ENCODE assay signal across 9 cellular contexts in the genomic region with DNA sequence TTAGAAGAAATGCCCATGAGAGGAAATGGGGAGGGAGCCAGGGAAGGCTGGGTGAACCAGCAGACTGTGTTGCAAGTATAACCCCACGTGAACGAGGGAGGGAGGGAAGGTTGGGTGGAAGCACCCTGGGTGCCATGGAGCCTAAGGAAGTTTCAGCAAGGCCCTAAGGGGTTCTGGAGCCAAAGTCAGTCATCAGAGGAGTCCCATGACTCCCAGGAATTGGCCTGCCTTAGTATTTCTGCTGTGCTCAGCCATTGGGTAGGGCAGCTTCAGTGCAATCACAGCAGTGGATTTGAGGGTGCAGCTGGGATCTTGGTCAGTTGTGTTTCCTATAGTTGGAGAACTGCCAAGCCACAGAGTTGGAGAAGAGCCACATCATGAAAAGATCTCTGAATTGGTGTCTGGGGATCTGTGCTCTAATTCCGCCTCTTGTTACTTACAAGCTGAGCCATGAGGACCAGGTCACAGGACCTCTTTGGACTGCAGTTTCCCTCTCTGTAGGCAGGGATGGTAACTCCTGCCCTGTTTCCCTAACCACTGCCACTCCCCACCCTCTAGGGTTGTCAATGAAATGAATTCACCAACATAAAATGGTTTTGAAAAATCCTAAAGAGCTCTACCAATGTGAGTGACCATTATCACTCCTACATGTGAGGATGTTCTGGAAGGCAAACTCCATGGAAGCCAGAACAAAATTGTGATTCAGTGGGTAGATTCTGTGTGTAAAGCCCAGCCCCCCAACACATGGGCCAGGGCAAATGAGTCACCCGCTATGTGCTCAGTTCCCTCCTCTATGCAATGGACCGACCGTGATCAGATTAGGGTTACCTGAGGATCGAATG.
DNase-seq lines count a peak whose midpoint lies in the region; FAIRE-seq and TF ChIP-seq lines count a peak whose summit lies in the region.
"Had no signal": no experiment of that assay in that cellular context is flagged by ENCODE, and none has a peak within 500 bp of the region (broad histone marks: within the 10 kb centered on the region; RNA-seq: fewer than 3 reads in every experiment).

No MANE protein-coding gene starts in this region.

- H3K36me3 ChIP-seq in bronchial epithelial cell (ENCODE audit: control insufficient read depth, insufficient read depth, low read length): no peaks in the 10 kb centered on the region

- no peak overlapping the region for H3K4me3 Mint-ChIP-seq in activated naive CD4-positive, alpha-beta T cell treated with anti-CD3 and anti-CD28 coated beads for 36 hours

- H3K27ac Mint-ChIP-seq in activated naive CD4-positive, alpha-beta T cell treated with anti-CD3 and anti-CD28 coated beads for 36 hours: no peak overlapping the region

- no peaks in the 10 kb centered on the region for H3K4me1 Mint-ChIP-seq in activated naive CD4-positive, alpha-beta T cell treated with anti-CD3 and anti-CD28 coated beads for 36 hours (ENCODE audit: low read depth)

- CTCF ChIA-PET in activated naive CD4-positive, alpha-beta T cell treated with anti-CD3 and anti-CD28 coated beads for 36 hours (lab: Charles Lee): no interaction called here

- no peaks in the 10 kb centered on the region for H3K36me3 Mint-ChIP-seq in activated naive CD4-positive, alpha-beta T cell treated with anti-CD3 and anti-CD28 coated beads for 36 hours (ENCODE audit: low read depth)

- peaks cover 3% of the 10 kb centered on the region for H3K27me3 ChIP-seq in bronchial epithelial cell (ENCODE audit: control insufficient read depth, insufficient read depth, low read length)

- peak; percentile 84 for FAIRE-seq in bronchial epithelial cell (lab: Jason Lieb, UNC)
- FAIRE-seq: GM19239 had no signal

- DNase-seq in AG09309 (ENCODE audit: low read depth): peak; percentile 8
- peak; percentile 82 for DNase-seq in LHCN-M2 (ENCODE audit: low read depth)
- DNase-seq in bronchial epithelial cell (ENCODE audit: low read depth): peak; percentile 73
- peak; percentile 7 to 84 for DNase-seq in lung microvascular endothelial cell (ENCODE audit: low read depth in 2 of 2)
- no peak for DNase-seq in NCI-H146 (lab: John Stamatoyannopoulos, UW)
- no peak for DNase-seq in NAMALWA (ENCODE audit: low spot score)
- DNase-seq in activated naive CD4-positive, alpha-beta T cell treated with anti-CD3 and anti-CD28 coated beads for 36 hours: no peak
- no peak for DNase-seq in NCI-H510A (lab: John Stamatoyannopoulos, UW)

- intact Hi-C loops in activated naive CD4-positive, alpha-beta T cell treated with anti-CD3 and anti-CD28 coated beads for 36 hours (cut with micrococcal nuclease): no loop called here

- no peak overlapping the region for H3K4me3 ChIP-seq in AG09309 (ENCODE audit: control insufficient read depth, low read depth, low read length)
- H3K4me3 ChIP-seq in bronchial epithelial cell (ENCODE audit: low read depth, low read length): no peak overlapping the region

- no peak for TF ChIP-seq CTCF in AG09309 (IDR thresholded peaks at IDR 0.05; ENCODE audit: control insufficient read depth, insufficient read depth, low read depth, low read length, missing control alignments)
- TF ChIP-seq CTCF in bronchial epithelial cell (IDR thresholded peaks at IDR 0.05; ENCODE audit: insufficient read depth, low read length, severe bottlenecking): no peak

- peaks cover 7% of the 10 kb centered on the region for H3K27me3 Mint-ChIP-seq in activated naive CD4-positive, alpha-beta T cell treated with anti-CD3 and anti-CD28 coated beads for 36 hours (ENCODE audit: low read depth)

- no peaks in the 10 kb centered on the region for H3K9me3 Mint-ChIP-seq in activated naive CD4-positive, alpha-beta T cell treated with anti-CD3 and anti-CD28 coated beads for 36 hours

Comparison
In these comparisons a context has a peak if more than half of its experiments do, and no peak if none do; other contexts are left out.
1. DNase-seq: peak in AG09309 (single experiment), LHCN-M2 (single experiment), bronchial epithelial cell (single experiment) and lung microvascular endothelial cell (2 of 2); none in NCI-H146 (single experiment), NAMALWA (single experiment), activated naive CD4-positive, alpha-beta T cell treated with anti-CD3 and anti-CD28 coated beads for 36 hours (single experiment) and NCI-H510A (single experiment).